Comparison of ENCODE assay signal across 8 cellular contexts in the genomic region with DNA sequence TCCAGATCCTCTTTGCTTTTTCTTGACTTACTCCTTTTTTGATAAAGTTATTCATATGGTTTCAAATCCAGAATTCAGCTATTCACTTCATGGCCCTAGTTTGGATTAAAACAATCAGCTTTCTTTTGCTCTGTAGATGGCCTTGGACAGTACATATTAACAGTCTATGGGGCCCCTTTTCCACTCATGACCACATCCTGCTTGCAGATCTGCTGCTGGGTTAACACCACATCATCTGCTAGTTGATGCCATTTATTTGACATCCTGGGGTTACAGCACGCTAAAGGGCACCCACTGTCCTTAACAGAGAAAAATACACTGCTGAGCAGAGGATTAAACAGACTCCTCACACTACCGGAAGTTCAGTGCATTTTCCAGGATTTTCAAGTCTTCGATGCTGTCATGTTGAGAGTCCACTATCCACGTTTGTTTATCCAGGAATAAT. TPM values are rescaled to one million over a fixed set of nuclear protein-coding genes. Genes with fewer than 3 reads are reported as not detected.
DNase-seq lines count a peak whose midpoint lies in the region; ATAC-seq, FAIRE-seq and TF ChIP-seq lines count a peak whose summit lies in the region.

No MANE protein-coding gene starts in this region.

- no peaks in the 10 kb centered on the region for H3K4me1 ChIP-seq in breast epithelium
- H3K4me1 ChIP-seq in kidney (ENCODE audit: control insufficient read depth in 1 of 2, insufficient read depth in 1 of 2, low read depth in 1 of 2, low read length in 2 of 2) = peaks cover 0 to 2% of the 10 kb centered on the region in 2 donors
- H3K4me1 ChIP-seq in prostate gland (replicated peaks) = no peaks in the 10 kb centered on the region

- intact Hi-C loops in breast epithelium (cut with DNase I; ENCODE audit: low total_unique reads) (no loop called here), sciatic nerve (cut with DNase I) (no loop called here), kidney (cut with DNase I) (no loop called here), prostate gland (cut with DNase I) (no loop called here)

- peaks cover 34% of the 10 kb centered on the region for H3F3A ChIP-seq in SU-DHL-6 (ENCODE audit: insufficient read depth)

- ATAC-seq in GM18909 (IDR thresholded peaks at IDR 0.05; ENCODE audit: poor library complexity, unreplicated experiment) = peak; percentile 81
- ATAC-seq in HG02973 (IDR thresholded peaks at IDR 0.05; ENCODE audit: unreplicated experiment) = peak; percentile 66
- peak; percentile 27 for ATAC-seq in sciatic nerve

- TF ChIP-seq CTCF in SU-DHL-6 (IDR thresholded peaks at IDR 0.05; ENCODE audit: insufficient read depth, low read length, poor library complexity, severe bottlenecking) (no peak), breast epithelium (IDR thresholded peaks at IDR 0.05) (no peak), kidney (IDR thresholded peaks at IDR 0.05; ENCODE audit: borderline replicate concordance, extremely low read depth, insufficient read depth) (no peak), prostate gland (IDR thresholded peaks at IDR 0.05) (no peak)

- H4K20me1 ChIP-seq in SU-DHL-6 (ENCODE audit: low read depth, low read length) = no peaks in the 10 kb centered on the region

- H3K9me3 ChIP-seq in SU-DHL-6 (ENCODE audit: insufficient read depth, low read length) = no peaks in the 10 kb centered on the region
- no peaks in the 10 kb centered on the region for H3K9me3 ChIP-seq in breast epithelium
- H3K9me3 ChIP-seq in kidney (ENCODE audit: control insufficient read depth in 1 of 2, low read length in 2 of 2) = no peaks in the 10 kb centered on the region
- H3K9me3 ChIP-seq in prostate gland = no peaks in the 10 kb centered on the region

- DNase-seq in breast epithelium (ENCODE audit: low spot score in 2 of 2) (no peak), sciatic nerve (ENCODE audit: low spot score) (no peak), kidney (no peak), prostate gland (ENCODE audit: low spot score) (no peak), ecto neural progenitor cell (ENCODE audit: low spot score) (no peak)

- no peak for FAIRE-seq in kidney (lab: Jason Lieb, UNC)

- H2AFZ ChIP-seq in SU-DHL-6 (ENCODE audit: low read depth, low read length, severe bottlenecking) = peak overlapping the region; percentile 3

- no peak for TF ChIP-seq POLR2A in breast epithelium (IDR thresholded peaks at IDR 0.05)
- TF ChIP-seq POLR2A in prostate gland (IDR thresholded peaks at IDR 0.05) = no peak

- H3K27me3 ChIP-seq in SU-DHL-6 (ENCODE audit: low read length) (no peaks in the 10 kb centered on the region), breast epithelium (no peaks in the 10 kb centered on the region), prostate gland (replicated peaks; ENCODE audit: insufficient read depth) (no peaks in the 10 kb centered on the region)

- H3K36me3 ChIP-seq in SU-DHL-6 (ENCODE audit: low read length) = peaks cover 11% of the 10 kb centered on the region
- no peaks in the 10 kb centered on the region for H3K36me3 ChIP-seq in breast epithelium
- H3K36me3 ChIP-seq in kidney (ENCODE audit: control insufficient read depth in 1 of 2, insufficient read depth in 2 of 2, low read length in 2 of 2) = no peaks in the 10 kb centered on the region
- no peaks in the 10 kb centered on the region for H3K36me3 ChIP-seq in prostate gland

- WGBS in prostate gland = 77% methylated on average over 4 of the region's 4 CpGs

- H3K4me3 ChIP-seq in SU-DHL-6 (ENCODE audit: insufficient read depth, low read length, poor library complexity, severe bottlenecking) = peak overlapping the region; percentile 79
- H3K4me3 ChIP-seq in breast epithelium = peak overlapping the region in 1 of 3 donors; percentile 69
- H3K4me3 ChIP-seq in kidney (ENCODE audit: low read length in 2 of 2) = no peak overlapping the region
- H3K4me3 ChIP-seq in prostate gland = no peak overlapping the region

- H3K27ac ChIP-seq in SU-DHL-6 (ENCODE audit: low read depth, low read length) = peak overlapping the region; percentile 85
- H3K27ac ChIP-seq in breast epithelium = peak overlapping the region; percentile 89 to 92
- peak overlapping the region in 1 of 2 donors; percentile 82 for H3K27ac ChIP-seq in kidney (ENCODE audit: low read depth in 2 of 2, low read length in 2 of 2)
- H3K27ac ChIP-seq in prostate gland = peak overlapping the region in 1 of 2 donors; percentile 64

- no peaks in the 10 kb centered on the region for H3K9me2 ChIP-seq in SU-DHL-6 (replicated peaks; ENCODE audit: insufficient read depth, low read length)

- H3K9ac ChIP-seq in SU-DHL-6 (ENCODE audit: low read length) (peak overlapping the region; percentile 89), kidney (ENCODE audit: low read length in 2 of 2) (no peak overlapping the region)

- H3K79me2 ChIP-seq in SU-DHL-6 (ENCODE audit: insufficient read depth, low read length) = peaks cover 43% of the 10 kb centered on the region

- H3K4me2 ChIP-seq in SU-DHL-6 (ENCODE audit: low read depth, low read length, poor library complexity, severe bottlenecking) = peak overlapping the region; percentile 97

RNA-seq across cellular contexts. Expression of a gene that starts 0.9 kb away (rescaled TPM):
- total RNA-seq in breast epithelium (100 to 1,000 TPM in 2 of 3 donors, 10 to 100 TPM in 1; 96.2 to 132 (median 109) TPM), sciatic nerve (160 TPM), kidney (91.8 TPM), prostate gland (10 to 100 TPM; 18.2 to 61.3 TPM)
- 30.0 TPM for polyA plus RNA-seq in kidney (ENCODE audit: insufficient read depth, low read depth, low replicate concordance)

Comparison
In these comparisons a context has a peak if more than half of its experiments do, and no peak if none do; other contexts are left out.
1. ATAC-seq: peak in every context shown above with its lines; median percentile 81 in GM18909; 66 in HG02973; 27 in sciatic nerve.